In genomic region chr4:25807101-25807728, GRCh38 we compare ENCODE assay signal across 15 cellular contexts.
"Had no signal": no experiment of that assay in that cellular context is flagged by ENCODE, and none has a peak within 500 bp of the region (broad histone marks: within the 10 kb centered on the region; RNA-seq: fewer than 3 reads in every experiment).

No MANE protein-coding gene starts in this region.

- ATAC-seq: gastrocnemius medialis, left colon, natural killer cell, upper lobe of right lung had no signal

- H3K27me3 ChIP-seq: gastrocnemius medialis, sigmoid colon, upper lobe of right lung had no signal

- H3K9me3 Mint-ChIP-seq: natural killer cell; stimulated activated naive CD8-positive, alpha-beta T cell treated with anti-CD3 and anti-CD28 coated beads, Interleukin-15, Interleukin-2, amounts not matched to agents 100 ng/mL and 50 ng/mL, for 24 hours; T-helper 2 cell treated with Interferon-gamma antibody and Interleukin-4, amounts not matched to agents 5 μg/mL and 100 μg/mL, for 36 hours had no signal

- H3K4me3 Mint-ChIP-seq: activated naive CD8-positive, alpha-beta T cell; natural killer cell; stimulated activated naive CD8-positive, alpha-beta T cell treated with anti-CD3 and anti-CD28 coated beads, Interleukin-15, Interleukin-2, amounts not matched to agents 100 ng/mL and 50 ng/mL, for 24 hours; T-helper 2 cell treated with Interferon-gamma antibody and Interleukin-4, amounts not matched to agents 5 μg/mL and 100 μg/mL, for 36 hours had no signal

- H3K27me3 Mint-ChIP-seq: activated naive CD8-positive, alpha-beta T cell; stimulated activated naive CD8-positive, alpha-beta T cell treated with anti-CD3 and anti-CD28 coated beads, Interleukin-15, Interleukin-2, amounts not matched to agents 100 ng/mL and 50 ng/mL, for 24 hours had no signal

- H3K4me1 Mint-ChIP-seq: natural killer cell had no signal

- H3K4me3 ChIP-seq: gastrocnemius medialis, lung, sigmoid colon, upper lobe of right lung had no signal

- H3K4me1 ChIP-seq: gastrocnemius medialis, sigmoid colon, upper lobe of right lung had no signal

- H3K27ac ChIP-seq: gastrocnemius medialis, sigmoid colon, upper lobe of right lung had no signal

- H3K9me3 ChIP-seq: gastrocnemius medialis, sigmoid colon, upper lobe of right lung had no signal

- H3K27ac Mint-ChIP-seq: activated naive CD8-positive, alpha-beta T cell; natural killer cell; stimulated activated naive CD8-positive, alpha-beta T cell treated with anti-CD3 and anti-CD28 coated beads, Interleukin-15, Interleukin-2, amounts not matched to agents 100 ng/mL and 50 ng/mL, for 24 hours; T-helper 2 cell treated with Interferon-gamma antibody and Interleukin-4, amounts not matched to agents 5 μg/mL and 100 μg/mL, for 36 hours had no signal

- H3K36me3 ChIP-seq: gastrocnemius medialis, sigmoid colon had no signal

- DNase-seq: activated CD4-positive, alpha-beta T cell treated with anti-CD3 and anti-CD28 coated beads for 1 hour; activated CD4-positive, alpha-beta T cell treated with anti-CD3 and anti-CD28 coated beads, Interleukin-2, amount 50 U/mL, for 48 hours; activated gamma-delta T cell; activated T-cell treated with anti-CD3 and anti-CD28 coated beads, Interleukin-2, amount 50 U/mL, for 48 hours; gastrocnemius medialis; left colon; natural killer cell; sigmoid colon; stimulated activated CD4-positive, alpha-beta T cell treated with anti-CD3 and anti-CD28 coated beads, Interleukin-4, amount 100 ng/mL, for 1 hour; stimulated activated CD8-positive, alpha-beta memory T cell treated with anti-CD3 and anti-CD28 coated beads, Interleukin-4, amount 100 ng/mL, for 48 hours; upper lobe of right lung had no signal
